In the genomic region with DNA sequence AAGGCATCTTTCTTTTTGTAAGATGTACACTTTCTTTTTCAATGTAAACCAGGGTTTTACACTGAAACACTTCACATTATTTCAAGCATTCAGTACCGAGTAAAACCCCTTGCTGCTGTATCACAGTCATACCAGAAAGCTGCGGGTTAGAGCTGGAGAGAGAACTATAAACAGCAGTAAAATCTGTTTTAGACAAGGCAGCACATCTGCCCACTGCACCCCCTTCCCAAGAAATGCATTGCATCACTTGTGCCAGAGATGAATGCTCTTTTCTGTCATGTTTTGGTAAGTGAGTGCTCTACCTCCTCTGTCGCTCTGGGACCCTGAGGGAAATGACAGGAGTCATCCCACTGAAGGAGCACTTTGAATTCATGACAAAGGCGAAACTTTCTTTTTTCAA, we compare ENCODE assay signal across 8 cellular contexts.
DNase-seq lines count a peak whose midpoint lies in the region; ATAC-seq and TF ChIP-seq lines count a peak whose summit lies in the region.

No MANE protein-coding gene starts in this region.

- 62 to 79% (median 72%) methylated on average over 4 of the region's 4 CpGs for WGBS in spleen, 5 donors

- CTCF ChIA-PET in activated CD4-positive, alpha-beta memory T cell treated with anti-CD3 and anti-CD28 coated beads for 36 hours (lab: Charles Lee) = interaction anchor here (0.9 to 2.3 kb wide), 3 partner anchors 107 to 262 kb away, joined by 3 to 20 read pairs (median 3); a partner anchor contains a TSS

- ATAC-seq in GM18867 (IDR thresholded peaks at IDR 0.05; ENCODE audit: unreplicated experiment) (peak; percentile 96), HG02588 (IDR thresholded peaks at IDR 0.05; ENCODE audit: unreplicated experiment) (peak; percentile 97)

- intact Hi-C loops in activated CD4-positive, alpha-beta memory T cell treated with anti-CD3 and anti-CD28 coated beads for 36 hours (cut with micrococcal nuclease) = loop anchor here (1.0 to 10.0 kb wide), 10 partner anchors 8 to 446 kb away; a partner anchor contains a TSS
- intact Hi-C loops in spleen (cut with DNase I; ENCODE audit: low total_unique reads) = no loop called here
- intact Hi-C loops in cardiac septum (cut with DNase I) = loop anchor here (10.0 kb wide), 1 partner anchor 181 kb away; no protein-coding TSS in a partner anchor

- no peaks in the 10 kb centered on the region for H3K27me3 Mint-ChIP-seq in activated CD4-positive, alpha-beta memory T cell treated with anti-CD3 and anti-CD28 coated beads for 36 hours

- peaks cover 19% of the 10 kb centered on the region for H3K36me3 Mint-ChIP-seq in activated CD4-positive, alpha-beta memory T cell treated with anti-CD3 and anti-CD28 coated beads for 36 hours

- no peaks in the 10 kb centered on the region for H3K9me3 Mint-ChIP-seq in activated CD4-positive, alpha-beta memory T cell treated with anti-CD3 and anti-CD28 coated beads for 36 hours

- POLR2A ChIA-PET in activated CD4-positive, alpha-beta memory T cell treated with anti-CD3 and anti-CD28 coated beads for 36 hours (lab: Charles Lee) = interaction anchor here (0.9 to 3.2 kb wide), 10 partner anchors 14 to 174 kb away, joined by 3 to 18 read pairs (median 7); a partner anchor contains a TSS

- no peaks in the 10 kb centered on the region for H3K27me3 ChIP-seq in spleen (replicated peaks in 1 of 7)

- H3K27ac ChIP-seq in spleen = peak overlapping the region in 7 of 8 donors; percentile 12 to 50 (median 29)

- H3K36me3 ChIP-seq in spleen = no peaks in the 10 kb centered on the region

- peaks cover 50% of the 10 kb centered on the region for H3K4me1 Mint-ChIP-seq in activated CD4-positive, alpha-beta memory T cell treated with anti-CD3 and anti-CD28 coated beads for 36 hours (ENCODE audit: low read depth)

- TF ChIP-seq CTCF in spleen (IDR thresholded peaks at IDR 0.05 in 8 of 11, conservative IDR thresholded peaks at IDR 0.05 in 3 of 11) = no peak

- no peak overlapping the region for H3K4me3 ChIP-seq in spleen

- no peak for TF ChIP-seq POLR2A in spleen (IDR thresholded peaks at IDR 0.05)

- no peaks in the 10 kb centered on the region for H3K9me3 ChIP-seq in spleen

- H3K27ac Mint-ChIP-seq in activated CD4-positive, alpha-beta memory T cell treated with anti-CD3 and anti-CD28 coated beads for 36 hours = peak overlapping the region; percentile 94

- peaks cover 1 to 67% (median 22%) of the 10 kb centered on the region in 6 donors for H3K4me1 ChIP-seq in spleen

- peak; percentile 90 for DNase-seq in activated CD4-positive, alpha-beta memory T cell treated with anti-CD3 and anti-CD28 coated beads for 36 hours
- DNase-seq in spleen (no peak), NCI-H187 treated with DMSO at 0.1 percent for 48 hours (lab: John Stamatoyannopoulos, UW) (no peak), HT-29 (ENCODE audit: low spot score) (no peak), cardiac septum (ENCODE audit: low spot score) (no peak), RPMI8226 (no peak)

- peak overlapping the region; percentile 58 for H3K4me3 Mint-ChIP-seq in activated CD4-positive, alpha-beta memory T cell treated with anti-CD3 and anti-CD28 coated beads for 36 hours
